ENCODE assay signal across 28 cellular contexts in the genomic region with DNA sequence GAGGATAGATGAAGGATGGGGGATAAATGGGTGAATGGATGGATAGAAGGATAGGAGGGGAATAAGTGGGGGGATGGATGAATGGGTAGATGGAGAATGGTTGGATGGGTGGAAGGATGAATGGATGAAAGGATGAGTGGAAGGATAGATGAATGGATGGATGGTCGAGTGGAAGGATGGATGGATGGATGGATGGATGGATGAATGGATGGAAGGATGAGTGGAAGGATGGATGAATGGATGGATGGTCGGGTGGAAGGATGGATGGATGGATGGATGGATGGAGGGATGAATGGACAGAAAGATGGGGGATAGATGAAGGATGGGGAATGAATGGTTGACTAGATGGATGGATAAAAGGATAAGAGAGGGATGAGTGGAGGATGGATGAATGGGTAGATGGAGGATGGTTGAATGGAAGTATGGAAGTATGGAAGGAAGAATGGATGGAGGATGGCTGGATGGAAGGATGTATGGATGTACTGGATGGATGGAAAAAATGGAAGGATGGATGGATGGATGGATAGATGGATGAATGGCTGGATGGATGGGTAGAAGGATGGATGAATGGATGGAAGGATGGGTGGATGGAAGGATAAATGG. TPM values are rescaled to one million over a fixed set of nuclear protein-coding genes. Genes with fewer than 3 reads are reported as not detected.
"Had no signal": no experiment of that assay in that cellular context is flagged by ENCODE, and none has a peak within 500 bp of the region (broad histone marks: within the 10 kb centered on the region; RNA-seq: fewer than 3 reads in every experiment).

No MANE protein-coding gene starts in this region.

- H3K27ac ChIP-seq: coronary artery, dorsolateral prefrontal cortex, esophagus squamous epithelium, gastrocnemius medialis, heart right ventricle, left lung, lower lobe of right lung had no signal

- H3K9me3 ChIP-seq: esophagus squamous epithelium, gastrocnemius medialis, heart right ventricle, left lung, lower lobe of right lung, mucosa of descending colon had no signal

- H3K4me1 ChIP-seq: esophagus squamous epithelium, gastrocnemius medialis, heart right ventricle, left lung, lower lobe of right lung had no signal

- H3K27me3 ChIP-seq: gastrocnemius medialis had no signal

- H3K4me3 ChIP-seq: coronary artery, dorsolateral prefrontal cortex, esophagus squamous epithelium, gastrocnemius medialis, heart right ventricle, left lung, lower lobe of right lung, mucosa of descending colon had no signal

- H3K36me3 ChIP-seq: esophagus squamous epithelium, gastrocnemius medialis, heart right ventricle, left lung, lower lobe of right lung had no signal

- DNase-seq: dermis blood vessel endothelial cell; dorsolateral prefrontal cortex; effector CD4-positive, alpha-beta T cell; effector memory CD4-positive, alpha-beta T cell; esophagus squamous epithelium; foreskin fibroblast; foreskin melanocyte; gastrocnemius medialis; glutamatergic neuron; head of caudate nucleus; heart right ventricle; hippocampal formation; left cardiac atrium; left ventricle myocardium superior; mesenchymal stem cell had no signal

- ATAC-seq: esophagus mucosa, gastrocnemius medialis, heart right ventricle, left cardiac atrium, left lung, left ventricle myocardium superior, lower lobe of right lung, mucosa of descending colon had no signal

RNA-seq across cellular contexts. Expression of a gene that starts 42.0 kb away (rescaled TPM):
- total RNA-seq: dermis blood vessel endothelial cell, endothelial cell of umbilical vein, glomerular endothelial cell, left cardiac atrium, left ventricle myocardium superior, lung microvascular endothelial cell, mesenteric fat pad, myocyte had no signal
- polyA plus RNA-seq: endothelial cell of umbilical vein, heart right ventricle, keratinocyte had no signal

RNA-seq across cellular contexts. Expression of a gene that starts 54.8 kb away (rescaled TPM):
- total RNA-seq: dermis blood vessel endothelial cell, endothelial cell of umbilical vein, epithelial cell of proximal tubule, esophagus mucosa, esophagus squamous epithelium, gastrocnemius medialis, glomerular endothelial cell, heart right ventricle, kidney epithelial cell, left cardiac atrium, left lung, left ventricle myocardium superior, lower lobe of right lung, lung microvascular endothelial cell, mesenteric fat pad, mucosa of descending colon, myocyte had no signal
- polyA plus RNA-seq: endothelial cell of umbilical vein, heart right ventricle, keratinocyte had no signal
